Comparison of ENCODE assay signal across 24 cellular contexts in the genomic region with DNA sequence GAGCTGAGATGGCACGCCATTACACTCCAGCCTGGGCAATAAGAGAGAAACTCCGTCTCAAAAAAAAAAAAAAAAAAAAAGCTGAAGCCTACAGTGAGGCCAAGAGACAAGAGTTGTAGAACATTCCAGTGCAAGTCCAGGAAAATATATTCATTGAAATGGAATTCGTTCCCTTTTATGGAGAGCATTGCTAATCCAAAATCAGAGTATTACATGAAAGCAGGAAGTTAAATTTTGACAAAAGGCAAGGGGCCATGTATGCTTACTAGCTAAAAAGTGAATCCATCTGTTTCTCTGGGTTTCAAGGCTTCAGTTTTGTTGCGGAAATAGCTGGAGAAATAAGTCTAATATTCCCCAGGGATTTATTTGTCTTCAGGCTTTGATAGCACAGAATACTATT.
A peak's percentile ranks its signal among the peaks of the same experiment; 100 is the strongest.
DNase-seq lines count a peak whose midpoint lies in the region; TF ChIP-seq lines count a peak whose summit lies in the region.
"Had no signal": no experiment of that assay in that cellular context is flagged by ENCODE, and none has a peak within 500 bp of the region (broad histone marks: within the 10 kb centered on the region; RNA-seq: fewer than 3 reads in every experiment).

No MANE protein-coding gene starts in this region.

- no peak overlapping the region for H2BK15ac ChIP-seq in neuronal stem cell (ENCODE audit: low read length)

- H3K4me3 ChIP-seq in ascending aorta = no peak overlapping the region
- H3K4me3 ChIP-seq in neuronal stem cell (ENCODE audit: low read length in 2 of 2) = no peak overlapping the region
- H3K4me3 ChIP-seq: left lung, Peyer's patch, transverse colon had no signal

- no peak overlapping the region for H3K9ac ChIP-seq in neuronal stem cell (ENCODE audit: low read depth, low read length, poor library complexity)
- H3K9ac ChIP-seq: parathyroid adenoma had no signal

- DNase-seq in HFFc6 = peak; percentile 66
- DNase-seq in ascending aorta (ENCODE audit: low spot score in 2 of 2) = no peak
- peak; percentile 72 for DNase-seq in fibroblast of the conjunctiva (ENCODE audit: low read depth)
- peak; percentile 57 for DNase-seq in stromal cell of bone marrow (ENCODE audit: low read depth)
- DNase-seq in NCI-H1417 treated with DMSO at 0.1 percent for 48 hours (lab: John Stamatoyannopoulos, UW) = no peak
- DNase-seq in NCI-H748 treated with DMSO at 0.1 percent for 48 hours (lab: John Stamatoyannopoulos, UW) = no peak
- DNase-seq in neuronal stem cell (ENCODE audit: low spot score) = no peak
- DNase-seq: activated CD4-positive, alpha-beta memory T cell treated with anti-CD3 and anti-CD28 coated beads for 36 hours; activated T-cell treated with anti-CD3 and anti-CD28 coated beads, Interleukin-2, amount 50 U/mL, for 4 hours; central memory CD4-positive, alpha-beta T cell; effector memory CD4-positive, alpha-beta T cell; foreskin melanocyte; Karpas-422; left lung; NCI-H1105 treated with DMSO at 0.1 percent for 48 hours; NCI-H2171 treated with DMSO at 0.1 percent for 48 hours; Peyer's patch; stimulated activated CD4-positive, alpha-beta T cell treated with anti-CD3 and anti-CD28 coated beads, Interleukin-12 subunit alpha, Interleukin-12 subunit beta, amount 100 ng/mL, for 4 hours; T-helper 1 cell; transverse colon had no signal

- H4K91ac ChIP-seq in neuronal stem cell (ENCODE audit: low read depth, low read length, poor library complexity) = no peak overlapping the region

- H2BK5ac ChIP-seq in neuronal stem cell (ENCODE audit: low read length) = no peak overlapping the region

- peak overlapping the region; percentile 62 for H3K27ac Mint-ChIP-seq in HFFc6
- H3K27ac Mint-ChIP-seq: activated CD4-positive, alpha-beta memory T cell treated with anti-CD3 and anti-CD28 coated beads for 36 hours; activated naive CD8-positive, alpha-beta T cell; stimulated activated effector memory CD8-positive, alpha-beta T cell treated with anti-CD3 and anti-CD28 coated beads, Interleukin-12 subunit alpha, Interleukin-12 subunit beta, amount 100 ng/mL, for 72 hours had no signal

- H2AK5ac ChIP-seq in neuronal stem cell (ENCODE audit: low read depth, low read length) = no peak overlapping the region

- peaks cover 0 to 5% of the 10 kb centered on the region in 2 donors for H3K4me1 ChIP-seq in ascending aorta
- H3K4me1 ChIP-seq in neuronal stem cell (ENCODE audit: control insufficient read depth in 2 of 2, insufficient read depth in 1 of 2, low read depth in 1 of 2, low read length in 2 of 2) = no peaks in the 10 kb centered on the region
- H3K4me1 ChIP-seq: left lung, parathyroid adenoma, Peyer's patch, transverse colon had no signal

- H3K36me3 ChIP-seq in ascending aorta (no peaks in the 10 kb centered on the region), neuronal stem cell (replicated peaks in 1 of 2; ENCODE audit: control insufficient read depth in 2 of 2, insufficient read depth in 2 of 2, low read length in 2 of 2) (no peaks in the 10 kb centered on the region)
- H3K36me3 ChIP-seq: left lung, Peyer's patch, transverse colon had no signal

- TF ChIP-seq CTCF in HFFc6 (IDR thresholded peaks at IDR 0.05) (no peak), ascending aorta (IDR thresholded peaks at IDR 0.05) (no peak)

- H3K9me3 Mint-ChIP-seq in HFFc6 = no peaks in the 10 kb centered on the region
- H3K9me3 Mint-ChIP-seq: activated CD4-positive, alpha-beta memory T cell treated with anti-CD3 and anti-CD28 coated beads for 36 hours had no signal

- H3K18ac ChIP-seq in neuronal stem cell (ENCODE audit: low read length) = no peak overlapping the region

- no peaks in the 10 kb centered on the region for H3K27me3 ChIP-seq in ascending aorta
- no peaks in the 10 kb centered on the region for H3K27me3 ChIP-seq in neuronal stem cell (ENCODE audit: control insufficient read depth in 3 of 3, insufficient read depth in 3 of 3, low read depth in 1 of 3, low read length in 3 of 3)
- H3K27me3 ChIP-seq: left lung, Peyer's patch, transverse colon had no signal

- H2AFZ ChIP-seq in neuronal stem cell (ENCODE audit: low read length) = no peak overlapping the region
- H2AFZ ChIP-seq: parathyroid adenoma had no signal

- H3K4me2 ChIP-seq in neuronal stem cell (ENCODE audit: insufficient read depth, low read length, poor library complexity, severe bottlenecking) = no peak overlapping the region

- no peaks in the 10 kb centered on the region for H3K27me3 Mint-ChIP-seq in HFFc6 (ENCODE audit: insufficient read depth)
- H3K27me3 Mint-ChIP-seq: activated CD4-positive, alpha-beta memory T cell treated with anti-CD3 and anti-CD28 coated beads for 36 hours; activated naive CD8-positive, alpha-beta T cell had no signal

- H3K27ac ChIP-seq in ascending aorta (peak overlapping the region; percentile 76 to 79), neuronal stem cell (replicated peaks; ENCODE audit: low read length) (no peak overlapping the region)
- H3K27ac ChIP-seq: left lung, parathyroid adenoma, Peyer's patch, transverse colon, VCaP had no signal

- no peaks in the 10 kb centered on the region for H3K79me1 ChIP-seq in neuronal stem cell (ENCODE audit: low read depth, low read length)

- H3K9me3 ChIP-seq in ascending aorta (no peaks in the 10 kb centered on the region), neuronal stem cell (replicated peaks in 1 of 2; ENCODE audit: control insufficient read depth in 2 of 2, insufficient read depth in 1 of 2, low read depth in 1 of 2, low read length in 2 of 2) (no peaks in the 10 kb centered on the region)
- H3K9me3 ChIP-seq: left lung, Peyer's patch, transverse colon had no signal

- peaks cover 30% of the 10 kb centered on the region for H3K4me1 Mint-ChIP-seq in HFFc6 (ENCODE audit: low read depth)
- H3K4me1 Mint-ChIP-seq: stimulated activated effector memory CD8-positive, alpha-beta T cell treated with anti-CD3 and anti-CD28 coated beads, Interleukin-12 subunit alpha, Interleukin-12 subunit beta, amount 100 ng/mL, for 72 hours had no signal

- no peak overlapping the region for H3K23ac ChIP-seq in neuronal stem cell (ENCODE audit: low read depth, low read length, poor library complexity)

- H3K14ac ChIP-seq in neuronal stem cell (ENCODE audit: low read length) = no peak overlapping the region

- no peak overlapping the region for H4K8ac ChIP-seq in neuronal stem cell (ENCODE audit: low read depth, low read length)

- intact Hi-C loops in ascending aorta (cut with DNase I) = no loop called here

- no peak overlapping the region for H3K4ac ChIP-seq in neuronal stem cell (ENCODE audit: low read length)

- H2BK12ac ChIP-seq in neuronal stem cell (ENCODE audit: low read length) = no peak overlapping the region

- WGBS in neuronal stem cell (ENCODE audit: extremely low coverage in 2 of 2, insufficient read length in 2 of 2, insufficient replicate concordance in 1 of 2), 2 donors = no CpG with 5 or more reads among the region's 4 CpGs

- H3K4me3 Mint-ChIP-seq in HFFc6 = no peak overlapping the region
- H3K4me3 Mint-ChIP-seq: activated CD4-positive, alpha-beta memory T cell treated with anti-CD3 and anti-CD28 coated beads for 36 hours; activated naive CD8-positive, alpha-beta T cell; activated T-cell treated with anti-CD3 and anti-CD28 coated beads, Interleukin-2, amount 50 U/mL, for 4 hours; stimulated activated effector memory CD8-positive, alpha-beta T cell treated with anti-CD3 and anti-CD28 coated beads, Interleukin-12 subunit alpha, Interleukin-12 subunit beta, amount 100 ng/mL, for 72 hours had no signal

- no peak overlapping the region for H2BK120ac ChIP-seq in neuronal stem cell (ENCODE audit: low read depth, low read length)

- peaks cover 14% of the 10 kb centered on the region; the same call in 1 of the 2 replicates for H3K36me3 Mint-ChIP-seq in HFFc6 (ENCODE audit: low read depth)
- H3K36me3 Mint-ChIP-seq: activated CD4-positive, alpha-beta memory T cell treated with anti-CD3 and anti-CD28 coated beads for 36 hours; activated naive CD8-positive, alpha-beta T cell; stimulated activated effector memory CD8-positive, alpha-beta T cell treated with anti-CD3 and anti-CD28 coated beads, Interleukin-12 subunit alpha, Interleukin-12 subunit beta, amount 100 ng/mL, for 72 hours had no signal

Comparison
In these comparisons a context has a peak if more than half of its experiments do, and no peak if none do; other contexts are left out.
1. DNase-seq: peak in HFFc6 (single experiment), fibroblast of the conjunctiva (single experiment) and stromal cell of bone marrow (single experiment); none in ascending aorta (0 of 2), NCI-H1417 treated with DMSO at 0.1 percent for 48 hours (single experiment), NCI-H748 treated with DMSO at 0.1 percent for 48 hours (single experiment) and neuronal stem cell (single experiment).